In genomic region chr6:42879372-42880239, GRCh38 we compare ENCODE assay signal across 1 cellular context.
TF ChIP-seq lines count a peak whose summit lies in the region.

RPL7L1 (plus strand) TSS chr6:42879616; CDS start chr6:42879911, 295 bp downstream.

TF ChIP-seq in HepG2, 621 proteins besides CTCF, POLR2A, EP300 and RAD21 (continued from another document and continues in another):
- TF ChIP-seq, protein P1, sequence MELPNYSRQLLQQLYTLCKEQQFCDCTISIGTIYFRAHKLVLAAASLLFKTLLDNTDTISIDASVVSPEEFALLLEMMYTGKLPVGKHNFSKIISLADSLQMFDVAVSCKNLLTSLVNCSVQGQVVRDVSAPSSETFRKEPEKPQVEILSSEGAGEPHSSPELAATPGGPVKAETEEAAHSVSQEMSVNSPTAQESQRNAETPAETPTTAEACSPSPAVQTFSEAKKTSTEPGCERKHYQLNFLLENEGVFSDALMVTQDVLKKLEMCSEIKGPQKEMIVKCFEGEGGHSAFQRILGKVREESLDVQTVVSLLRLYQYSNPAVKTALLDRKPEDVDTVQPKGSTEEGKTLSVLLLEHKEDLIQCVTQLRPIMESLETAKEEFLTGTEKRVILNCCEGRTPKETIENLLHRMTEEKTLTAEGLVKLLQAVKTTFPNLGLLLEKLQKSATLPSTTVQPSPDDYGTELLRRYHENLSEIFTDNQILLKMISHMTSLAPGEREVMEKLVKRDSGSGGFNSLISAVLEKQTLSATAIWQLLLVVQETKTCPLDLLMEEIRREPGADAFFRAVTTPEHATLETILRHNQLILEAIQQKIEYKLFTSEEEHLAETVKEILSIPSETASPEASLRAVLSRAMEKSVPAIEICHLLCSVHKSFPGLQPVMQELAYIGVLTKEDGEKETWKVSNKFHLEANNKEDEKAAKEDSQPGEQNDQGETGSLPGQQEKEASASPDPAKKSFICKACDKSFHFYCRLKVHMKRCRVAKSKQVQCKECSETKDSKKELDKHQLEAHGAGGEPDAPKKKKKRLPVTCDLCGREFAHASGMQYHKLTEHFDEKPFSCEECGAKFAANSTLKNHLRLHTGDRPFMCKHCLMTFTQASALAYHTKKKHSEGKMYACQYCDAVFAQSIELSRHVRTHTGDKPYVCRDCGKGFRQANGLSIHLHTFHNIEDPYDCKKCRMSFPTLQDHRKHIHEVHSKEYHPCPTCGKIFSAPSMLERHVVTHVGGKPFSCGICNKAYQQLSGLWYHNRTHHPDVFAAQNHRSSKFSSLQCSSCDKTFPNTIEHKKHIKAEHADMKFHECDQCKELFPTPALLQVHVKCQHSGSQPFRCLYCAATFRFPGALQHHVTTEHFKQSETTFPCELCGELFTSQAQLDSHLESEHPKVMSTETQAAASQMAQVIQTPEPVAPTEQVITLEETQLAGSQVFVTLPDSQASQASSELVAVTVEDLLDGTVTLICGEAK (IDR thresholded peaks at IDR 0.05) = no peak
- TF ChIP-seq, protein P1 (CRISPR knock-in tag; IDR thresholded peaks at IDR 0.05) = peak; percentile 61; the same call in 1 of the 2 replicates
- TF ChIP-seq NCOR1 (IDR thresholded peaks at IDR 0.05; ENCODE audit: borderline replicate concordance, low read length) (no peak), GPN1 (CRISPR knock-in tag; IDR thresholded peaks at IDR 0.05; ENCODE audit: borderline replicate concordance) (no peak), ZNF460 (CRISPR knock-in tag; IDR thresholded peaks at IDR 0.05; ENCODE audit: borderline replicate concordance) (no peak), ZFAT (CRISPR knock-in tag; conservative IDR thresholded peaks at IDR 0.05) (peak; percentile 91), ZMYM4 (CRISPR knock-in tag; IDR thresholded peaks at IDR 0.05) (peak; percentile 69), MXD4 (CRISPR knock-in tag; IDR thresholded peaks at IDR 0.05) (peak; percentile 75; the same call in 1 of the 2 replicates), BRF2 (CRISPR knock-in tag; IDR thresholded peaks at IDR 0.05) (peak; percentile 35), ZNF629 (CRISPR knock-in tag; conservative IDR thresholded peaks at IDR 0.05) (peak; percentile 90), SMAD3 (CRISPR knock-in tag; IDR thresholded peaks at IDR 0.05) (no peak), YEATS4 (CRISPR knock-in tag; IDR thresholded peaks at IDR 0.05; ENCODE audit: borderline replicate concordance) (peak; percentile 99), TBL1XR1 (IDR thresholded peaks at IDR 0.05; ENCODE audit: borderline replicate concordance, low read length, partially characterized antibody) (no peak), RBAK (CRISPR knock-in tag; IDR thresholded peaks at IDR 0.05) (peak; percentile 67; the same call in 1 of the 2 replicates), ZNF326 (CRISPR knock-in tag; IDR thresholded peaks at IDR 0.05; ENCODE audit: borderline replicate concordance) (no peak), KLF12 (CRISPR knock-in tag; IDR thresholded peaks at IDR 0.05; ENCODE audit: borderline replicate concordance) (no peak; the same call in 1 of the 2 replicates), MLLT10 (CRISPR knock-in tag; IDR thresholded peaks at IDR 0.05) (no peak), PRDM4 (CRISPR knock-in tag; IDR thresholded peaks at IDR 0.05; ENCODE audit: borderline replicate concordance) (no peak), KDM4B (CRISPR knock-in tag; IDR thresholded peaks at IDR 0.05) (0 out of 2 replicates have a peak, but pooled peaks have one; percentile 13), PAX8 (CRISPR knock-in tag; IDR thresholded peaks at IDR 0.05; ENCODE audit: borderline replicate concordance) (peak; percentile 67; the same call in 1 of the 2 replicates), ZNF253 (CRISPR knock-in tag; IDR thresholded peaks at IDR 0.05; ENCODE audit: borderline replicate concordance) (peak; percentile 32; the same call in 1 of the 2 replicates), PHB2 (IDR thresholded peaks at IDR 0.05; ENCODE audit: partially characterized antibody) (no peak), ZMYM2 (CRISPR knock-in tag; IDR thresholded peaks at IDR 0.05) (no peak; the same call in 1 of the 2 replicates), FOXA3 (CRISPR knock-in tag; IDR thresholded peaks at IDR 0.05) (peak; percentile 94), ZNF768 (CRISPR knock-in tag; IDR thresholded peaks at IDR 0.05) (peak; percentile 77), KDM6A (CRISPR knock-in tag; IDR thresholded peaks at IDR 0.05; ENCODE audit: low read depth) (no peak), ZNF710 (CRISPR knock-in tag; IDR thresholded peaks at IDR 0.05; ENCODE audit: borderline replicate concordance) (peak; percentile 19; the same call in 1 of the 2 replicates)
- TF ChIP-seq, protein P2, sequence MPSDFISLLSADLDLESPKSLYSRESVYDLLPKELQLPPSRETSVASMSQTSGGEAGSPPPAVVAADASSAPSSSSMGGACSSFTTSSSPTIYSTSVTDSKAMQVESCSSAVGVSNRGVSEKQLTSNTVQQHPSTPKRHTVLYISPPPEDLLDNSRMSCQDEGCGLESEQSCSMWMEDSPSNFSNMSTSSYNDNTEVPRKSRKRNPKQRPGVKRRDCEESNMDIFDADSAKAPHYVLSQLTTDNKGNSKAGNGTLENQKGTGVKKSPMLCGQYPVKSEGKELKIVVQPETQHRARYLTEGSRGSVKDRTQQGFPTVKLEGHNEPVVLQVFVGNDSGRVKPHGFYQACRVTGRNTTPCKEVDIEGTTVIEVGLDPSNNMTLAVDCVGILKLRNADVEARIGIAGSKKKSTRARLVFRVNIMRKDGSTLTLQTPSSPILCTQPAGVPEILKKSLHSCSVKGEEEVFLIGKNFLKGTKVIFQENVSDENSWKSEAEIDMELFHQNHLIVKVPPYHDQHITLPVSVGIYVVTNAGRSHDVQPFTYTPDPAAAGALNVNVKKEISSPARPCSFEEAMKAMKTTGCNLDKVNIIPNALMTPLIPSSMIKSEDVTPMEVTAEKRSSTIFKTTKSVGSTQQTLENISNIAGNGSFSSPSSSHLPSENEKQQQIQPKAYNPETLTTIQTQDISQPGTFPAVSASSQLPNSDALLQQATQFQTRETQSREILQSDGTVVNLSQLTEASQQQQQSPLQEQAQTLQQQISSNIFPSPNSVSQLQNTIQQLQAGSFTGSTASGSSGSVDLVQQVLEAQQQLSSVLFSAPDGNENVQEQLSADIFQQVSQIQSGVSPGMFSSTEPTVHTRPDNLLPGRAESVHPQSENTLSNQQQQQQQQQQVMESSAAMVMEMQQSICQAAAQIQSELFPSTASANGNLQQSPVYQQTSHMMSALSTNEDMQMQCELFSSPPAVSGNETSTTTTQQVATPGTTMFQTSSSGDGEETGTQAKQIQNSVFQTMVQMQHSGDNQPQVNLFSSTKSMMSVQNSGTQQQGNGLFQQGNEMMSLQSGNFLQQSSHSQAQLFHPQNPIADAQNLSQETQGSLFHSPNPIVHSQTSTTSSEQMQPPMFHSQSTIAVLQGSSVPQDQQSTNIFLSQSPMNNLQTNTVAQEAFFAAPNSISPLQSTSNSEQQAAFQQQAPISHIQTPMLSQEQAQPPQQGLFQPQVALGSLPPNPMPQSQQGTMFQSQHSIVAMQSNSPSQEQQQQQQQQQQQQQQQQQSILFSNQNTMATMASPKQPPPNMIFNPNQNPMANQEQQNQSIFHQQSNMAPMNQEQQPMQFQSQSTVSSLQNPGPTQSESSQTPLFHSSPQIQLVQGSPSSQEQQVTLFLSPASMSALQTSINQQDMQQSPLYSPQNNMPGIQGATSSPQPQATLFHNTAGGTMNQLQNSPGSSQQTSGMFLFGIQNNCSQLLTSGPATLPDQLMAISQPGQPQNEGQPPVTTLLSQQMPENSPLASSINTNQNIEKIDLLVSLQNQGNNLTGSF (CRISPR knock-in tag; IDR thresholded peaks at IDR 0.05) = peak; percentile 62
- TF ChIP-seq, protein P3, sequence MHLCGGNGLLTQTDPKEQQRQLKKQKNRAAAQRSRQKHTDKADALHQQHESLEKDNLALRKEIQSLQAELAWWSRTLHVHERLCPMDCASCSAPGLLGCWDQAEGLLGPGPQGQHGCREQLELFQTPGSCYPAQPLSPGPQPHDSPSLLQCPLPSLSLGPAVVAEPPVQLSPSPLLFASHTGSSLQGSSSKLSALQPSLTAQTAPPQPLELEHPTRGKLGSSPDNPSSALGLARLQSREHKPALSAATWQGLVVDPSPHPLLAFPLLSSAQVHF (CRISPR knock-in tag; IDR thresholded peaks at IDR 0.05) = no peak
- TF ChIP-seq, protein P4, sequence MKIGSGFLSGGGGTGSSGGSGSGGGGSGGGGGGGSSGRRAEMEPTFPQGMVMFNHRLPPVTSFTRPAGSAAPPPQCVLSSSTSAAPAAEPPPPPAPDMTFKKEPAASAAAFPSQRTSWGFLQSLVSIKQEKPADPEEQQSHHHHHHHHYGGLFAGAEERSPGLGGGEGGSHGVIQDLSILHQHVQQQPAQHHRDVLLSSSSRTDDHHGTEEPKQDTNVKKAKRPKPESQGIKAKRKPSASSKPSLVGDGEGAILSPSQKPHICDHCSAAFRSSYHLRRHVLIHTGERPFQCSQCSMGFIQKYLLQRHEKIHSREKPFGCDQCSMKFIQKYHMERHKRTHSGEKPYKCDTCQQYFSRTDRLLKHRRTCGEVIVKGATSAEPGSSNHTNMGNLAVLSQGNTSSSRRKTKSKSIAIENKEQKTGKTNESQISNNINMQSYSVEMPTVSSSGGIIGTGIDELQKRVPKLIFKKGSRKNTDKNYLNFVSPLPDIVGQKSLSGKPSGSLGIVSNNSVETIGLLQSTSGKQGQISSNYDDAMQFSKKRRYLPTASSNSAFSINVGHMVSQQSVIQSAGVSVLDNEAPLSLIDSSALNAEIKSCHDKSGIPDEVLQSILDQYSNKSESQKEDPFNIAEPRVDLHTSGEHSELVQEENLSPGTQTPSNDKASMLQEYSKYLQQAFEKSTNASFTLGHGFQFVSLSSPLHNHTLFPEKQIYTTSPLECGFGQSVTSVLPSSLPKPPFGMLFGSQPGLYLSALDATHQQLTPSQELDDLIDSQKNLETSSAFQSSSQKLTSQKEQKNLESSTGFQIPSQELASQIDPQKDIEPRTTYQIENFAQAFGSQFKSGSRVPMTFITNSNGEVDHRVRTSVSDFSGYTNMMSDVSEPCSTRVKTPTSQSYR (CRISPR knock-in tag; IDR thresholded peaks at IDR 0.05; ENCODE audit: borderline replicate concordance) = peak; percentile 31; the same call in 1 of the 2 replicates
